In genomic region chr22:43861529-43861928, GRCh38 we compare ENCODE assay signal across 11 cellular contexts. TPM values are rescaled to one million over a fixed set of nuclear protein-coding genes. Genes with fewer than 3 reads are reported as not detected.
DNase-seq lines count a peak whose midpoint lies in the region; ATAC-seq and TF ChIP-seq lines count a peak whose summit lies in the region.
"Had no signal": no experiment of that assay in that cellular context is flagged by ENCODE, and none has a peak within 500 bp of the region (broad histone marks: within the 10 kb centered on the region; RNA-seq: fewer than 3 reads in every experiment).

No MANE protein-coding gene starts in this region.

- no peak for TF ChIP-seq POLR2A in gastrocnemius medialis (IDR thresholded peaks at IDR 0.05)

- peaks cover 34 to 54% (median 46%) of the 10 kb centered on the region in 3 donors for H3K27me3 ChIP-seq in gastrocnemius medialis

- TF ChIP-seq CTCF in fibroblast of the aortic adventitia (IDR thresholded peaks at IDR 0.05; ENCODE audit: insufficient read depth, low read length) (no peak), gastrocnemius medialis (IDR thresholded peaks at IDR 0.05 in 4 of 5, conservative IDR thresholded peaks at IDR 0.05 in 1 of 5) (no peak)

- H3K36me3 ChIP-seq in gastrocnemius medialis: no peaks in the 10 kb centered on the region

- no peak for ATAC-seq in HG03469 (IDR thresholded peaks at IDR 0.05; ENCODE audit: unreplicated experiment)
- ATAC-seq in gastrocnemius medialis: no peak

- in situ Hi-C loops in gastrocnemius medialis (cut with MboI; ENCODE audit: low sequenced_read_pairs in 4 of 4): no loop called here

- H3K27ac ChIP-seq in gastrocnemius medialis: no peak overlapping the region

- H3K4me3 ChIP-seq in fibroblast of the aortic adventitia (ENCODE audit: low read depth, low read length) (peak overlapping the region; percentile 60), gastrocnemius medialis (no peak overlapping the region)

- intact Hi-C loops in posterior cingulate gyrus (cut with DNase I) (no loop called here), gastrocnemius medialis (cut with DNase I; ENCODE audit: low total_unique reads) (no loop called here)

- H3K4me1 ChIP-seq in gastrocnemius medialis: no peaks in the 10 kb centered on the region

- no peaks in the 10 kb centered on the region for H3K9me3 ChIP-seq in gastrocnemius medialis

- peak; percentile 63 for DNase-seq in NCI-H82 (lab: John Stamatoyannopoulos, UW)
- DNase-seq in NCI-H82 treated with DMSO at 0.1 percent for 48 hours (lab: John Stamatoyannopoulos, UW; ENCODE audit: unreplicated experiment): no peak
- DNase-seq in SK-N-DZ (ENCODE audit: low spot score): peak; percentile 24
- peak; percentile 17 for DNase-seq in fibroblast of the aortic adventitia (ENCODE audit: low read depth)
- DNase-seq in posterior cingulate gyrus: peak in 7 of 10 donors; percentile 32 to 93 (median 55)
- DNase-seq in superior temporal gyrus (ENCODE audit: extremely low spot score): no peak
- DNase-seq in gastrocnemius medialis: no peak
- DNase-seq: activated CD4-positive, CD25-positive, alpha-beta regulatory T cell treated with anti-CD3 and anti-CD28 coated beads, Interleukin-2, amount 50 U/mL, for 72 hours; activated naive CD8-positive, alpha-beta T cell treated with anti-CD3 and anti-CD28 coated beads, Interleukin-2, amount 10 ng/mL, durations not matched to agents 7 days and 5 days had no signal

RNA-seq across cellular contexts. Expression of gene SULT4A1, which starts 0.8 kb away (rescaled TPM):
- polyA plus RNA-seq in SK-N-DZ (2014; cell fraction: cytosol; rRNA removed): 12.4 and 13.1 TPM in 2 replicates
- polyA plus RNA-seq in SK-N-DZ (2014; cell fraction: nucleus; rRNA removed): 32.4 and 47.2 TPM in 2 replicates
- total RNA-seq in fibroblast of the aortic adventitia (ENCODE audit: low replicate concordance): 0.49 TPM in 1 of 2 replicates, not detected in the other
- total RNA-seq in gastrocnemius medialis: not detected
- total RNA-seq: activated naive CD8-positive, alpha-beta T cell treated with anti-CD3 and anti-CD28 coated beads, Interleukin-2, amount 10 ng/mL, durations not matched to agents 7 days and 5 days; OCI-LY7 had no signal

RNA-seq across cellular contexts. Expression of gene PNPLA5, which starts 30.3 kb away (rescaled TPM):
- not detected in 2 replicates for polyA plus RNA-seq in SK-N-DZ (2014; cell fraction: cytosol; rRNA removed)
- polyA plus RNA-seq in SK-N-DZ (2014; cell fraction: nucleus; rRNA removed): not detected in 2 replicates
- not detected in 2 replicates for total RNA-seq in fibroblast of the aortic adventitia (ENCODE audit: low replicate concordance)
- not detected for total RNA-seq in gastrocnemius medialis
- total RNA-seq: activated naive CD8-positive, alpha-beta T cell treated with anti-CD3 and anti-CD28 coated beads, Interleukin-2, amount 10 ng/mL, durations not matched to agents 7 days and 5 days had no signal

RNA-seq across cellular contexts. Expression of gene EFCAB6, which starts 49.4 kb away (rescaled TPM):
- polyA plus RNA-seq in SK-N-DZ (2014; cell fraction: cytosol; rRNA removed): 0.14 and 0.28 TPM in 2 replicates
- 0.35 TPM in 1 of 2 replicates, not detected in the other for polyA plus RNA-seq in SK-N-DZ (2014; cell fraction: nucleus; rRNA removed)
- total RNA-seq in fibroblast of the aortic adventitia (ENCODE audit: low replicate concordance): 2.5 and 2.7 TPM in 2 replicates
- total RNA-seq in gastrocnemius medialis: 1 to 10 TPM in 1 of 4 donors, under 1 TPM in 3; 0.07 to 4.4 (median 0.28) TPM

Comparison
In these comparisons a context has a peak if more than half of its experiments do, and no peak if none do; other contexts are left out.
1. DNase-seq: peak in NCI-H82 (single experiment), SK-N-DZ (single experiment), fibroblast of the aortic adventitia (single experiment) and posterior cingulate gyrus (7 of 10); none in NCI-H82 treated with DMSO at 0.1 percent for 48 hours (single experiment), superior temporal gyrus (single experiment) and gastrocnemius medialis (0 of 2).